7 cellular contexts compared by ENCODE assay signal in genomic region chr9:20242767-20243166, GRCh38.
A peak's percentile ranks its signal among the peaks of the same experiment; 100 is the strongest.
DNase-seq lines count a peak whose midpoint lies in the region; ATAC-seq, FAIRE-seq and TF ChIP-seq lines count a peak whose summit lies in the region.

No MANE protein-coding gene starts in this region.

- peak; percentile 93 for ATAC-seq in GM19324 (IDR thresholded peaks at IDR 0.05; ENCODE audit: low FRiP score, unreplicated experiment)
- peak; percentile 73 for ATAC-seq in HG02973 (IDR thresholded peaks at IDR 0.05; ENCODE audit: unreplicated experiment)
- no peak for ATAC-seq in pancreas

- peak overlapping the region; percentile 67 for H3K27ac Mint-ChIP-seq in T-helper 2 cell treated with Interferon-gamma antibody and Interleukin-4, amounts not matched to agents 5 μg/mL and 100 μg/mL, for 36 hours

- no peak for FAIRE-seq in pancreas (lab: Jason Lieb, UNC)

- H3K4me3 ChIP-seq in pancreas = no peak overlapping the region

- H3K36me3 ChIP-seq in pancreas = no peaks in the 10 kb centered on the region

- peaks cover 44% of the 10 kb centered on the region for H3K4me1 Mint-ChIP-seq in T-helper 2 cell treated with Interferon-gamma antibody and Interleukin-4, amounts not matched to agents 5 μg/mL and 100 μg/mL, for 36 hours (ENCODE audit: low read depth)

- H3K9me3 ChIP-seq in pancreas = no peaks in the 10 kb centered on the region

- peaks cover 18% of the 10 kb centered on the region for H3K27me3 Mint-ChIP-seq in T-helper 2 cell treated with Interferon-gamma antibody and Interleukin-4, amounts not matched to agents 5 μg/mL and 100 μg/mL, for 36 hours (ENCODE audit: low read depth)

- DNase-seq in T-helper 2 cell treated with Interferon-gamma antibody and Interleukin-4, amounts not matched to agents 5 μg/mL and 100 μg/mL, for 36 hours (ENCODE audit: low spot score) = peak; percentile 56
- peak; percentile 1 for DNase-seq in stimulated activated CD8-positive, alpha-beta memory T cell treated with anti-CD3 and anti-CD28 coated beads, Interleukin-12 subunit alpha, Interleukin-12 subunit beta, amount 100 ng/mL, for 24 hours (ENCODE audit: extremely low read depth)
- DNase-seq in NCI-H446 (lab: John Stamatoyannopoulos, UW) = no peak
- no peak for DNase-seq in pancreas
- DNase-seq in NCI-H2171 (lab: John Stamatoyannopoulos, UW) = no peak

- H3K9me3 Mint-ChIP-seq in T-helper 2 cell treated with Interferon-gamma antibody and Interleukin-4, amounts not matched to agents 5 μg/mL and 100 μg/mL, for 36 hours = peaks cover under 1% of the 10 kb centered on the region

- TF ChIP-seq CTCF in pancreas (IDR thresholded peaks at IDR 0.05) = no peak

- no peaks in the 10 kb centered on the region for H3K36me3 Mint-ChIP-seq in T-helper 2 cell treated with Interferon-gamma antibody and Interleukin-4, amounts not matched to agents 5 μg/mL and 100 μg/mL, for 36 hours (ENCODE audit: low read depth)

- no peak overlapping the region for H3K27ac ChIP-seq in pancreas

- WGBS in pancreas, 2 donors = 55 to 60% methylated on average over 5 of the region's 5 CpGs

- no peaks in the 10 kb centered on the region for H3K27me3 ChIP-seq in pancreas

- H3K4me1 ChIP-seq in pancreas = no peaks in the 10 kb centered on the region

- intact Hi-C loops in pancreas (cut with DNase I) = no loop called here

- peak overlapping the region; percentile 42 for H3K4me3 Mint-ChIP-seq in T-helper 2 cell treated with Interferon-gamma antibody and Interleukin-4, amounts not matched to agents 5 μg/mL and 100 μg/mL, for 36 hours

Comparison
In these comparisons a context has a peak if more than half of its experiments do, and no peak if none do; other contexts are left out.
1. ATAC-seq: peak in GM19324 (single experiment) and HG02973 (single experiment); none in pancreas (0 of 4).
2. DNase-seq: peak in T-helper 2 cell treated with Interferon-gamma antibody and Interleukin-4, amounts not matched to agents 5 μg/mL and 100 μg/mL, for 36 hours (single experiment) and stimulated activated CD8-positive, alpha-beta memory T cell treated with anti-CD3 and anti-CD28 coated beads, Interleukin-12 subunit alpha, Interleukin-12 subunit beta, amount 100 ng/mL, for 24 hours (single experiment); none in NCI-H446 (0 of 2), pancreas (0 of 6) and NCI-H2171 (single experiment).